Comparison of ENCODE assay signal across 22 cellular contexts in the genomic region with DNA sequence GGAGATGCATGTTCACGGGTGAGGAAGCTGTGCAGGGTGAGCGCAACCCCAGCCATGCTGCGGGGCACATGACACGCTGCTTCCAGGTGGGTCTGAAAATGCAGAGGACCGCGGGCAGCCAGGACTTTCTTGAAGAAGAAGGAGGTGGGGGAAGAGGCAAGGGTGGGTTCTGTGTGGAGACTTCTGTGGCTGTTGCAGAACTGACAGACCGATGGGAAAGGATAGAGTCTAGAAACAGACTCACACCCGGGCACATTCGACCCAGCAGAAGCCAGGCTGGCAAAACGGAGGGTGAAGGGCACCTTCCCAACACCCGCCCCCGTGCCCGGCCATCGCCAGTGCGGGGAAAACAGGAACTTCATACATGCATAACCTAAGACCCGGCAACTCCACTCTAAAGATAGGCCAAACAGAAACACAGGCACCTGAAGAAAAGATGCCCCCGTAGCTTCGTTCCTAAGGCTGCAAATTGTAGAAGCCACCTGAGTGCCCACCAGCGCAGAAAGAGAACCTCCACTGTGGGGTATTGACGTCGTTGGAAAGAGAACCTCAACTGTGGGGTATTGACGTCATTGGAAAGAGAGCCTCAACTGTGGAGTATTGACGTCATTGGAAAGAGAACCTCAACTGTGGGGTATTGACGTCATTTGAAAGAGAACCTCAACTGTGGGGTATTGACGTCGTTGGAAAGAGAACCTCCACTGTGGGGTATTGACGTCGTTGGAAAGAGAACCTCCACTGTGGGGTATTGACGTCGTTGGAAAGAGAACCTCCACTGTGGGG. TPM values are rescaled to one million over a fixed set of nuclear protein-coding genes. Genes with fewer than 3 reads are reported as not detected.
DNase-seq lines count a peak whose midpoint lies in the region; TF ChIP-seq lines count a peak whose summit lies in the region.
"Had no signal": no experiment of that assay in that cellular context is flagged by ENCODE, and none has a peak within 500 bp of the region (broad histone marks: within the 10 kb centered on the region; RNA-seq: fewer than 3 reads in every experiment).

No MANE protein-coding gene starts in this region.

- H3K79me1 ChIP-seq in H9 (ENCODE audit: insufficient read depth, low read depth, low read length, poor library complexity, severe bottlenecking): no peaks in the 10 kb centered on the region

- H2BK15ac ChIP-seq in H9 (ENCODE audit: low read depth, low read length): peak overlapping the region; percentile 56; the same call in 1 of the 2 replicates

- no peak overlapping the region for H3K4ac ChIP-seq in H9 (ENCODE audit: low read depth, low read length)

- no peak overlapping the region for H3K18ac ChIP-seq in H9 (ENCODE audit: insufficient read length, low read depth, low read length)

- no peak overlapping the region for H3K23ac ChIP-seq in H9 (ENCODE audit: insufficient read length, low read depth, low read length)

- H3K36me3 Mint-ChIP-seq in H9 (ENCODE audit: insufficient read depth in 1 of 3, low read depth in 3 of 3) (peaks cover 0 to 3% (median 2%) of the 10 kb centered on the region in 3 experiments; a peak in 2 of 7 replicates), brain (no peaks in the 10 kb centered on the region)
- H3K36me3 Mint-ChIP-seq in activated T-helper 2 cell treated with anti-CD3 and anti-CD28 coated beads, Interferon-gamma antibody, Interleukin-2, Interleukin-4, amounts not matched to agents 10 μg/mL and 5 μg/mL and 100 μg/mL, durations not matched to agents 14 hours and 24 hours and 36 hours (ENCODE audit: low read depth): no peaks in the 10 kb centered on the region
- H3K36me3 Mint-ChIP-seq in activated CD4-positive, alpha-beta memory T cell treated with anti-CD3 and anti-CD28 coated beads, Interleukin-2, amount 10 ng/mL, durations not matched to agents 7 days and 5 days (ENCODE audit: low read depth): no peaks in the 10 kb centered on the region

- H2AFZ ChIP-seq in H9 (ENCODE audit: low read length): no peak overlapping the region
- H2AFZ ChIP-seq in osteoblast (ENCODE audit: low read length): no peak overlapping the region

- H3K4me3 Mint-ChIP-seq in H9: no peak overlapping the region
- H3K4me3 Mint-ChIP-seq in brain: peak overlapping the region in 1 of 5 experiments; percentile 26
- no peak overlapping the region for H3K4me3 Mint-ChIP-seq in activated T-helper 2 cell treated with anti-CD3 and anti-CD28 coated beads, Interferon-gamma antibody, Interleukin-2, Interleukin-4, amounts not matched to agents 10 μg/mL and 5 μg/mL and 100 μg/mL, durations not matched to agents 14 hours and 24 hours and 36 hours (ENCODE audit: low read depth)
- H3K4me3 Mint-ChIP-seq in activated CD4-positive, alpha-beta memory T cell treated with anti-CD3 and anti-CD28 coated beads, Interleukin-2, amount 10 ng/mL, durations not matched to agents 7 days and 5 days: no peak overlapping the region
- H3K4me3 Mint-ChIP-seq: B cell had no signal

- H4K8ac ChIP-seq in H9 (replicated peaks; ENCODE audit: insufficient read length, low read depth, low read length): no peak overlapping the region

- no peak overlapping the region for H3K56ac ChIP-seq in H9 (ENCODE audit: insufficient read length, low read depth, low read length)

- no peak overlapping the region for H3K27ac Mint-ChIP-seq in H9
- H3K27ac Mint-ChIP-seq in brain: peak overlapping the region in 3 of 5 experiments; percentile 1 to 24 (median 2)
- H3K27ac Mint-ChIP-seq in activated T-helper 2 cell treated with anti-CD3 and anti-CD28 coated beads, Interferon-gamma antibody, Interleukin-2, Interleukin-4, amounts not matched to agents 10 μg/mL and 5 μg/mL and 100 μg/mL, durations not matched to agents 14 hours and 24 hours and 36 hours: no peak overlapping the region
- no peak overlapping the region for H3K27ac Mint-ChIP-seq in activated CD4-positive, alpha-beta memory T cell treated with anti-CD3 and anti-CD28 coated beads, Interleukin-2, amount 10 ng/mL, durations not matched to agents 7 days and 5 days
- H3K27ac Mint-ChIP-seq: B cell had no signal

- H3T11ph ChIP-seq in H9 (ENCODE audit: low read length): no peak overlapping the region

- H3K9me3 ChIP-seq in H9 (ENCODE audit: control insufficient read depth, low read depth, low read length) (no peaks in the 10 kb centered on the region), osteoblast (ENCODE audit: low read depth, low read length) (no peaks in the 10 kb centered on the region)
- H3K9me3 ChIP-seq: SJCRH30 had no signal

- no CpG with 5 or more reads among the region's 30 CpGs for WGBS in H9 (ENCODE audit: extremely low coverage, insufficient read length, low lambda C conversion rate)

- no peaks in the 10 kb centered on the region for H3K36me3 ChIP-seq in osteoblast (ENCODE audit: insufficient read depth, low read length)
- H3K36me3 ChIP-seq: SJCRH30 had no signal

- no peaks in the 10 kb centered on the region for H3K23me2 ChIP-seq in H9 (ENCODE audit: insufficient read length, low read depth, low read length, poor library complexity, severe bottlenecking)

- H3K27ac ChIP-seq in H9 (ENCODE audit: insufficient read length, low read depth, low read length): no peak overlapping the region
- no peak overlapping the region for H3K27ac ChIP-seq in osteoblast (ENCODE audit: low read depth, low read length)
- H3K27ac ChIP-seq: C4-2B, HL-60, SJCRH30 had no signal

- no peak overlapping the region for H3K4me2 ChIP-seq in H9 (ENCODE audit: insufficient read depth, insufficient read length, low read length)
- no peak overlapping the region for H3K4me2 ChIP-seq in osteoblast (ENCODE audit: insufficient read depth, low read length)

- CTCF ChIA-PET in activated CD4-positive, alpha-beta memory T cell treated with anti-CD3 and anti-CD28 coated beads, Interleukin-2, amount 10 ng/mL, durations not matched to agents 7 days and 5 days (lab: Charles Lee): no interaction called here

- H3K4me1 ChIP-seq in H9 (ENCODE audit: insufficient read depth, low read length) (peaks cover 3% of the 10 kb centered on the region; the same call in 1 of the 2 replicates), osteoblast (ENCODE audit: insufficient read depth, low read length) (no peaks in the 10 kb centered on the region)

- H3K14ac ChIP-seq in H9 (ENCODE audit: insufficient read depth, low read length): no peak overlapping the region

- H3K79me2 ChIP-seq in H9 (ENCODE audit: insufficient read depth, low read length) (no peaks in the 10 kb centered on the region), osteoblast (ENCODE audit: insufficient read depth, low read length) (no peaks in the 10 kb centered on the region)

- intact Hi-C loops in activated T-helper 2 cell treated with anti-CD3 and anti-CD28 coated beads, Interferon-gamma antibody, Interleukin-2, Interleukin-4, amounts not matched to agents 10 μg/mL and 5 μg/mL and 100 μg/mL, durations not matched to agents 14 hours and 24 hours and 36 hours (cut with micrococcal nuclease): no loop called here

- H3K4me3 ChIP-seq in osteoblast (ENCODE audit: insufficient read depth, low read length): no peak overlapping the region
- H3K4me3 ChIP-seq: SJCRH30 had no signal

- no peak overlapping the region for H2BK120ac ChIP-seq in H9 (ENCODE audit: low read depth, low read length, poor library complexity, severe bottlenecking)

- H2BK12ac ChIP-seq in H9 (ENCODE audit: insufficient read length, low read depth, low read length): no peak overlapping the region

- H3K27me3 Mint-ChIP-seq in H9 (ENCODE audit: low read depth) (peaks cover 5% of the 10 kb centered on the region), brain (peaks cover 3% of the 10 kb centered on the region)
- peaks cover 6% of the 10 kb centered on the region for H3K27me3 Mint-ChIP-seq in activated T-helper 2 cell treated with anti-CD3 and anti-CD28 coated beads, Interferon-gamma antibody, Interleukin-2, Interleukin-4, amounts not matched to agents 10 μg/mL and 5 μg/mL and 100 μg/mL, durations not matched to agents 14 hours and 24 hours and 36 hours (ENCODE audit: low read depth)
- peaks cover 9% of the 10 kb centered on the region for H3K27me3 Mint-ChIP-seq in activated CD4-positive, alpha-beta memory T cell treated with anti-CD3 and anti-CD28 coated beads, Interleukin-2, amount 10 ng/mL, durations not matched to agents 7 days and 5 days

- H3K9ac ChIP-seq in H9 (ENCODE audit: extremely low read depth, insufficient read length, low read length): no peak overlapping the region

- DNase-seq in H9 (no peak), islet precursor cell (peak; percentile 36), osteoblast (ENCODE audit: insufficient read length, low spot score, missing footprints) (peak; percentile 58), NCI-H2196 (lab: John Stamatoyannopoulos, UW; ENCODE audit: unreplicated experiment) (no peak), dermis blood vessel endothelial cell (no peak)
- DNase-seq in activated T-helper 2 cell treated with anti-CD3 and anti-CD28 coated beads, Interferon-gamma antibody, Interleukin-2, Interleukin-4, amounts not matched to agents 10 μg/mL and 5 μg/mL and 100 μg/mL, durations not matched to agents 14 hours and 24 hours and 36 hours (ENCODE audit: low spot score): no peak
- no peak for DNase-seq in activated CD4-positive, alpha-beta memory T cell treated with anti-CD3 and anti-CD28 coated beads, Interleukin-2, amount 10 ng/mL, durations not matched to agents 7 days and 5 days
- DNase-seq: DMS153, DND-41, GOT3, Karpas-422, NCI-H1092, NCI-H1417 treated with DMSO at 0.1 percent for 48 hours, NCI-H2029, NCI-H2227 treated with DMSO at 0.1 percent for 48 hours, NCI-H526 treated with DMSO at 0.1 percent for 48 hours, SJCRH30 had no signal

- H3K4me1 Mint-ChIP-seq in H9 (peaks cover 30 to 43% of the 10 kb centered on the region in 2 experiments), brain (peaks cover 34% of the 10 kb centered on the region)
- no peaks in the 10 kb centered on the region for H3K4me1 Mint-ChIP-seq in activated T-helper 2 cell treated with anti-CD3 and anti-CD28 coated beads, Interferon-gamma antibody, Interleukin-2, Interleukin-4, amounts not matched to agents 10 μg/mL and 5 μg/mL and 100 μg/mL, durations not matched to agents 14 hours and 24 hours and 36 hours (ENCODE audit: low read depth)
- no peaks in the 10 kb centered on the region for H3K4me1 Mint-ChIP-seq in activated CD4-positive, alpha-beta memory T cell treated with anti-CD3 and anti-CD28 coated beads, Interleukin-2, amount 10 ng/mL, durations not matched to agents 7 days and 5 days
- H3K4me1 Mint-ChIP-seq: B cell had no signal

- POLR2A ChIA-PET in activated CD4-positive, alpha-beta memory T cell treated with anti-CD3 and anti-CD28 coated beads, Interleukin-2, amount 10 ng/mL, durations not matched to agents 7 days and 5 days (lab: Charles Lee): no interaction called here

- no peak overlapping the region for H2AK5ac ChIP-seq in H9 (ENCODE audit: insufficient read length, low read length)

- H4K20me1 ChIP-seq in H9 (ENCODE audit: control insufficient read depth, insufficient read depth, insufficient read length) (no peaks in the 10 kb centered on the region), osteoblast (ENCODE audit: insufficient read depth, low read length) (no peaks in the 10 kb centered on the region)

- H3K9me3 Mint-ChIP-seq in H9 (peaks cover 6 to 7% of the 10 kb centered on the region in 2 experiments; a peak in 4 of 5 replicates), brain (peaks cover 0 to 13% (median 3%) of the 10 kb centered on the region in 5 experiments)
- no peaks in the 10 kb centered on the region for H3K9me3 Mint-ChIP-seq in activated T-helper 2 cell treated with anti-CD3 and anti-CD28 coated beads, Interferon-gamma antibody, Interleukin-2, Interleukin-4, amounts not matched to agents 10 μg/mL and 5 μg/mL and 100 μg/mL, durations not matched to agents 14 hours and 24 hours and 36 hours
- H3K9me3 Mint-ChIP-seq in activated CD4-positive, alpha-beta memory T cell treated with anti-CD3 and anti-CD28 coated beads, Interleukin-2, amount 10 ng/mL, durations not matched to agents 7 days and 5 days: peaks cover 2% of the 10 kb centered on the region

- H4K91ac ChIP-seq in H9 (ENCODE audit: insufficient read length, low read depth, low read length): no peak overlapping the region

- TF ChIP-seq CTCF in H9 (conservative IDR thresholded peaks at IDR 0.05): no peak
- no peak for TF ChIP-seq CTCF in brain (conservative IDR thresholded peaks at IDR 0.05)
- TF ChIP-seq CTCF in osteoblast (IDR thresholded peaks at IDR 0.05; ENCODE audit: extremely low read depth, low read depth, low read length): no peak

- H2BK5ac ChIP-seq in H9 (ENCODE audit: insufficient read length, low read length): no peak overlapping the region

- no peak overlapping the region for H2BK20ac ChIP-seq in H9 (ENCODE audit: low read depth, low read length, poor library complexity, severe bottlenecking)

- no peaks in the 10 kb centered on the region for H3K27me3 ChIP-seq in H9 (ENCODE audit: insufficient read depth, low read length)
- peaks cover 9% of the 10 kb centered on the region for H3K27me3 ChIP-seq in osteoblast (ENCODE audit: insufficient read depth, low read length)
- H3K27me3 ChIP-seq: SJCRH30 had no signal

- H4K5ac ChIP-seq in H9 (ENCODE audit: insufficient read length, low read depth, low read length): no peak overlapping the region

RNA-seq across cellular contexts. Expression of gene KNDC1, which starts 4.8 kb away (rescaled TPM):
- total RNA-seq in H9 (2021) (13.7 and 15.7 TPM in 2 replicates), osteoblast (under 0.01 TPM in 1 of 2 replicates, not detected in the other), dermis blood vessel endothelial cell (0.28 TPM in 1 of 2 replicates, not detected in the other)
- 12.0 TPM for polyA plus RNA-seq in brain (ENCODE audit: insufficient read depth, low read depth, low replicate concordance)
- 0.39 and 0.51 TPM in 2 replicates for total RNA-seq in activated T-helper 2 cell treated with anti-CD3 and anti-CD28 coated beads, Interferon-gamma antibody, Interleukin-2, Interleukin-4, amounts not matched to agents 10 μg/mL and 5 μg/mL and 100 μg/mL, durations not matched to agents 14 hours and 24 hours and 36 hours
- 1 to 10 TPM in 1 of 2 experiments, under 1 TPM in 1; 0.55 to 1.2 TPM for total RNA-seq in activated CD4-positive, alpha-beta memory T cell treated with anti-CD3 and anti-CD28 coated beads, Interleukin-2, amount 10 ng/mL, durations not matched to agents 7 days and 5 days
- total RNA-seq: A673 had no signal

Comparison
In these comparisons a context has a peak if more than half of its experiments do, and no peak if none do; other contexts are left out.
1. DNase-seq: peak in islet precursor cell (single experiment) and osteoblast (single experiment); none in H9 (single experiment), NCI-H2196 (single experiment), dermis blood vessel endothelial cell (single experiment), activated T-helper 2 cell treated with anti-CD3 and anti-CD28 coated beads, Interferon-gamma antibody, Interleukin-2, Interleukin-4, amounts not matched to agents 10 μg/mL and 5 μg/mL and 100 μg/mL, durations not matched to agents 14 hours and 24 hours and 36 hours (single experiment) and activated CD4-positive, alpha-beta memory T cell treated with anti-CD3 and anti-CD28 coated beads, Interleukin-2, amount 10 ng/mL, durations not matched to agents 7 days and 5 days (single experiment).
2. H3K27ac Mint-ChIP-seq: peak in brain (3 of 5); none in H9 (0 of 3), activated T-helper 2 cell treated with anti-CD3 and anti-CD28 coated beads, Interferon-gamma antibody, Interleukin-2, Interleukin-4, amounts not matched to agents 10 μg/mL and 5 μg/mL and 100 μg/mL, durations not matched to agents 14 hours and 24 hours and 36 hours (single experiment) and activated CD4-positive, alpha-beta memory T cell treated with anti-CD3 and anti-CD28 coated beads, Interleukin-2, amount 10 ng/mL, durations not matched to agents 7 days and 5 days (single experiment).